Comparison of ENCODE assay signal across 8 cellular contexts in the genomic region with DNA sequence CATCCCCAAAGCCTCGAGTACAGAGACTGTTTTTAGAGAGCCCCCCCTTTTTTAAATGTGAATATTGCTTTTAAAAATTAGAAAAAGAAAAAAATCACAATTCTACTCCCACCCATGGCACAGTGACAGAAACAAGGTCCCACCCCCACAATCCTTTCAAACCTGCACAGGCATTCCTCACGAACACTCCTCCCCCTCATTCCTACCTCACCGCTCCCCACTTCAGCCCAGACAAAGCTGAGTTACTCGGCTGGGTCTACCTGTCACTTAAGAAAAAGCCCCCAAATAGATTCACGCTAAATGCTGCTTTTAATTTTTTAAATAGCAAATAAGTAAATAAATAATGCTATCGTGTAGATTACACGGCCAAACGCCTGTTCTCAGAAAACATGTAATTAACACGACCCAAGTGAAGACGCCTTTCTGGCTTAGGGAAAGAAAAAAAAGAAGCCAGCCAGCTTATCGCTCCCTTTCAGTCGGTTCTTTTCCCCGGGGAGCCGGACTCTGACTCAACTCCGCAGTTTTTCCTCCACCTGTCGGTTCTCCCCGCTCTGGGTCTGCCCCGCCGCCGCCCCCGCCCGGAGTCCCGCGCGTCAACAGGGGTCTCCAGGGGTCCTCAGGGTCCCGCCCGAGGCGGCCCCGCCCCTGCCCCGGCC. TPM values are rescaled to one million over a fixed set of nuclear protein-coding genes. Genes with fewer than 3 reads are reported as not detected.
A peak's percentile ranks its signal among the peaks of the same experiment; 100 is the strongest.
DNase-seq lines count a peak whose midpoint lies in the region; ATAC-seq and TF ChIP-seq lines count a peak whose summit lies in the region.

No MANE protein-coding gene starts in this region.

- no TSS peak for BruUV-seq in PC-9 (replicated peaks; lab: Mats Ljungman, UMichigan)

- no peaks in the 10 kb centered on the region for H3K36me3 ChIP-seq in PC-9 (ENCODE audit: low read depth)
- no peaks in the 10 kb centered on the region for H3K36me3 ChIP-seq in neural cell (ENCODE audit: insufficient read depth, low read length)

- H3K4me2 ChIP-seq in PC-9 (peak overlapping the region; percentile 89; the same call in 1 of the 2 replicates), neural cell (ENCODE audit: low read length) (peak overlapping the region; percentile 70)

- H3K4me1 ChIP-seq in PC-9 (replicated peaks; ENCODE audit: insufficient read depth) = no peaks in the 10 kb centered on the region

- H3K9me2 ChIP-seq in PC-9 (ENCODE audit: insufficient read depth) (no peaks in the 10 kb centered on the region), neural cell (ENCODE audit: insufficient read depth, low read length) (no peaks in the 10 kb centered on the region)

- ATAC-seq in GM21381 (IDR thresholded peaks at IDR 0.05; ENCODE audit: unreplicated experiment) = no peak

- DNase-seq in stimulated activated naive CD4-positive, alpha-beta T cell (lab: John Stamatoyannopoulos, UW) = peak in 4 of 6 experiments; percentile 8 to 82 (median 32)
- no peak for DNase-seq in stimulated activated naive CD4-positive, alpha-beta T cell treated with Interleukin-2 at 50 U/mL for 16 hours (lab: John Stamatoyannopoulos, UW)
- DNase-seq in PC-9 (no peak), epithelial cell of esophagus (ENCODE audit: low read depth) (peak; percentile 56), NCI-H187 (lab: John Stamatoyannopoulos, UW) (no peak), GF-D8 (lab: John Stamatoyannopoulos, UW) (no peak)

- H3K27ac ChIP-seq in PC-9 = no peak overlapping the region
- no peak overlapping the region for H3K27ac ChIP-seq in neural cell (ENCODE audit: low read length)

- CTCF ChIA-PET in PC-9 (lab: Charles Lee) = no interaction called here

- POLR2A ChIA-PET in PC-9 (lab: Charles Lee; ENCODE audit: unreplicated experiment) = no interaction called here

- H2AFZ ChIP-seq in PC-9 = no peak overlapping the region
- H2AFZ ChIP-seq in neural cell (ENCODE audit: low read depth, low read length) = peak overlapping the region; percentile 30

- H4K20me1 ChIP-seq in PC-9 (ENCODE audit: insufficient read depth) (no peaks in the 10 kb centered on the region), neural cell (ENCODE audit: insufficient read depth) (no peaks in the 10 kb centered on the region)

- TF ChIP-seq CTCF in PC-9 (conservative IDR thresholded peaks at IDR 0.05) = no peak
- TF ChIP-seq CTCF in epithelial cell of esophagus (IDR thresholded peaks at IDR 0.05; ENCODE audit: insufficient read depth, low read depth, low read length, missing control alignments) = no peak
- no peak for TF ChIP-seq CTCF in neural cell (IDR thresholded peaks at IDR 0.05; ENCODE audit: poor library complexity, severe bottlenecking)

- H3K79me2 ChIP-seq in PC-9 (ENCODE audit: low read depth) = no peaks in the 10 kb centered on the region
- peaks cover 4% of the 10 kb centered on the region for H3K79me2 ChIP-seq in neural cell (replicated peaks; ENCODE audit: insufficient read depth, low read length)

- intact Hi-C loops in PC-9 (cut with micrococcal nuclease; ENCODE audit: unreplicated experiment) = no loop called here

- H3K27me3 ChIP-seq in PC-9 (ENCODE audit: insufficient read depth, low read depth) (peaks cover 37% of the 10 kb centered on the region), neural cell (ENCODE audit: insufficient read depth, low read depth, low read length) (peaks cover 23% of the 10 kb centered on the region)

- H3K4me3 ChIP-seq in PC-9 (peak overlapping the region; percentile 79; the same call in 1 of the 2 replicates), epithelial cell of esophagus (ENCODE audit: low read length) (peak overlapping the region; percentile 71), neural cell (ENCODE audit: low read length) (peak overlapping the region; percentile 79)

- H3K9me3 ChIP-seq in PC-9 (ENCODE audit: insufficient read depth, low read depth) (no peaks in the 10 kb centered on the region), neural cell (ENCODE audit: low read length) (no peaks in the 10 kb centered on the region)

- TF ChIP-seq EP300 in neural cell (conservative IDR thresholded peaks at IDR 0.05; ENCODE audit: poor library complexity, severe bottlenecking) = no peak

- TF ChIP-seq RAD21 in neural cell (conservative IDR thresholded peaks at IDR 0.05) = no peak

- H3F3A ChIP-seq in PC-9 (ENCODE audit: insufficient read depth, low read depth) (no peaks in the 10 kb centered on the region), neural cell (ENCODE audit: insufficient read depth, low read length, poor library complexity, severe bottlenecking) (no peaks in the 10 kb centered on the region)

- peak overlapping the region; percentile 77 for H3K9ac ChIP-seq in neural cell (ENCODE audit: low read length)

TF ChIP-seq in neural cell, 6 proteins besides CTCF, POLR2A, EP300 and RAD21:
- TF ChIP-seq EZH2 (IDR thresholded peaks at IDR 0.05; ENCODE audit: borderline replicate concordance, insufficient read depth, low read length, poor library complexity, severe bottlenecking) = no peak
- TF ChIP-seq, protein P1, sequence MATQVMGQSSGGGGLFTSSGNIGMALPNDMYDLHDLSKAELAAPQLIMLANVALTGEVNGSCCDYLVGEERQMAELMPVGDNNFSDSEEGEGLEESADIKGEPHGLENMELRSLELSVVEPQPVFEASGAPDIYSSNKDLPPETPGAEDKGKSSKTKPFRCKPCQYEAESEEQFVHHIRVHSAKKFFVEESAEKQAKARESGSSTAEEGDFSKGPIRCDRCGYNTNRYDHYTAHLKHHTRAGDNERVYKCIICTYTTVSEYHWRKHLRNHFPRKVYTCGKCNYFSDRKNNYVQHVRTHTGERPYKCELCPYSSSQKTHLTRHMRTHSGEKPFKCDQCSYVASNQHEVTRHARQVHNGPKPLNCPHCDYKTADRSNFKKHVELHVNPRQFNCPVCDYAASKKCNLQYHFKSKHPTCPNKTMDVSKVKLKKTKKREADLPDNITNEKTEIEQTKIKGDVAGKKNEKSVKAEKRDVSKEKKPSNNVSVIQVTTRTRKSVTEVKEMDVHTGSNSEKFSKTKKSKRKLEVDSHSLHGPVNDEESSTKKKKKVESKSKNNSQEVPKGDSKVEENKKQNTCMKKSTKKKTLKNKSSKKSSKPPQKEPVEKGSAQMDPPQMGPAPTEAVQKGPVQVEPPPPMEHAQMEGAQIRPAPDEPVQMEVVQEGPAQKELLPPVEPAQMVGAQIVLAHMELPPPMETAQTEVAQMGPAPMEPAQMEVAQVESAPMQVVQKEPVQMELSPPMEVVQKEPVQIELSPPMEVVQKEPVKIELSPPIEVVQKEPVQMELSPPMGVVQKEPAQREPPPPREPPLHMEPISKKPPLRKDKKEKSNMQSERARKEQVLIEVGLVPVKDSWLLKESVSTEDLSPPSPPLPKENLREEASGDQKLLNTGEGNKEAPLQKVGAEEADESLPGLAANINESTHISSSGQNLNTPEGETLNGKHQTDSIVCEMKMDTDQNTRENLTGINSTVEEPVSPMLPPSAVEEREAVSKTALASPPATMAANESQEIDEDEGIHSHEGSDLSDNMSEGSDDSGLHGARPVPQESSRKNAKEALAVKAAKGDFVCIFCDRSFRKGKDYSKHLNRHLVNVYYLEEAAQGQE (IDR thresholded peaks at IDR 0.05; ENCODE audit: borderline replicate concordance) = no peak

RNA-seq across cellular contexts. Expression of a gene that starts 0.7 kb away (rescaled TPM):
- 0.35 and 0.55 TPM in 2 replicates for total RNA-seq in PC-9 (2021)
- polyA plus RNA-seq in neural cell = 3.7 and 6.1 TPM in 2 replicates
- 10.2 and 13.5 TPM in 2 replicates for polyA minus RNA-seq in neural cell

Comparison
In these comparisons a context has a peak if more than half of its experiments do, and no peak if none do; other contexts are left out.
1. DNase-seq: peak in stimulated activated naive CD4-positive, alpha-beta T cell (4 of 6) and epithelial cell of esophagus (single experiment); none in stimulated activated naive CD4-positive, alpha-beta T cell treated with Interleukin-2 at 50 U/mL for 16 hours (single experiment), PC-9 (0 of 2), NCI-H187 (0 of 2) and GF-D8 (single experiment).
2. Peak in every context shown above with its lines, with median percentiles within 50 percentile points of each other: H3K4me3 ChIP-seq.